12 cellular contexts compared by ENCODE assay signal in genomic region chr17:67716405-67716798, GRCh38. TPM values are rescaled to one million over a fixed set of nuclear protein-coding genes. Genes with fewer than 3 reads are reported as not detected.
DNase-seq lines count a peak whose midpoint lies in the region; ATAC-seq and TF ChIP-seq lines count a peak whose summit lies in the region.
"Had no signal": no experiment of that assay in that cellular context is flagged by ENCODE, and none has a peak within 500 bp of the region (broad histone marks: within the 10 kb centered on the region; RNA-seq: fewer than 3 reads in every experiment).

No MANE protein-coding gene starts in this region.

- peaks cover 3% of the 10 kb centered on the region for H3K27me3 Mint-ChIP-seq in activated CD4-positive, alpha-beta T cell treated with anti-CD3 and anti-CD28 coated beads for 36 hours
- H3K27me3 Mint-ChIP-seq in activated naive CD8-positive, alpha-beta T cell treated with anti-CD3 and anti-CD28 coated beads, Interleukin-2, amount 50 U/mL, for 24 hours: peaks cover 9% of the 10 kb centered on the region

- H3K27me3 ChIP-seq in osteoblast (ENCODE audit: insufficient read depth, low read length) (no peaks in the 10 kb centered on the region), right atrium auricular region (no peaks in the 10 kb centered on the region)

- H3K9me3 ChIP-seq in KOPT-K1 (ENCODE audit: insufficient read depth, low read length, poor library complexity, severe bottlenecking) (no peaks in the 10 kb centered on the region), osteoblast (ENCODE audit: low read depth, low read length) (no peaks in the 10 kb centered on the region), right atrium auricular region (no peaks in the 10 kb centered on the region)

- peaks cover 19% of the 10 kb centered on the region for H3K4me1 Mint-ChIP-seq in activated CD4-positive, alpha-beta T cell treated with anti-CD3 and anti-CD28 coated beads for 36 hours
- peaks cover 30% of the 10 kb centered on the region for H3K4me1 Mint-ChIP-seq in activated naive CD8-positive, alpha-beta T cell treated with anti-CD3 and anti-CD28 coated beads, Interleukin-2, amount 50 U/mL, for 24 hours

- H2AFZ ChIP-seq in osteoblast (ENCODE audit: low read length): peak overlapping the region; percentile 97

- peak overlapping the region; percentile 98 for H3K27ac Mint-ChIP-seq in activated CD4-positive, alpha-beta T cell treated with anti-CD3 and anti-CD28 coated beads for 36 hours
- H3K27ac Mint-ChIP-seq in activated naive CD8-positive, alpha-beta T cell treated with anti-CD3 and anti-CD28 coated beads, Interleukin-2, amount 50 U/mL, for 24 hours: peak overlapping the region; percentile 99

- no peaks in the 10 kb centered on the region for H3K9me3 Mint-ChIP-seq in activated CD4-positive, alpha-beta T cell treated with anti-CD3 and anti-CD28 coated beads for 36 hours (ENCODE audit: low read depth)
- no peaks in the 10 kb centered on the region for H3K9me3 Mint-ChIP-seq in activated naive CD8-positive, alpha-beta T cell treated with anti-CD3 and anti-CD28 coated beads, Interleukin-2, amount 50 U/mL, for 24 hours

- peak overlapping the region; percentile 88 for H3K4me3 Mint-ChIP-seq in activated CD4-positive, alpha-beta T cell treated with anti-CD3 and anti-CD28 coated beads for 36 hours
- H3K4me3 Mint-ChIP-seq in activated naive CD8-positive, alpha-beta T cell treated with anti-CD3 and anti-CD28 coated beads, Interleukin-2, amount 50 U/mL, for 24 hours: peak overlapping the region; percentile 97

- CTCF ChIA-PET in activated CD4-positive, alpha-beta T cell treated with anti-CD3 and anti-CD28 coated beads for 36 hours (lab: Charles Lee): interaction anchor here (1.6 to 1.7 kb wide), 2 partner anchors 343 to 354 kb away, joined by 4 to 6 read pairs; no protein-coding TSS in a partner anchor

- H3K27ac ChIP-seq in KOPT-K1 (ENCODE audit: low read depth, low read length, poor library complexity, severe bottlenecking): peak overlapping the region; percentile 89
- H3K27ac ChIP-seq in osteoblast (ENCODE audit: low read depth, low read length): no peak overlapping the region
- no peak overlapping the region for H3K27ac ChIP-seq in right atrium auricular region

- TF ChIP-seq CTCF in osteoblast (IDR thresholded peaks at IDR 0.05; ENCODE audit: extremely low read depth, low read depth, low read length) (no peak), right atrium auricular region (IDR thresholded peaks at IDR 0.05) (no peak)

- H4K20me1 ChIP-seq in osteoblast (ENCODE audit: insufficient read depth, low read length): peaks cover 3% of the 10 kb centered on the region

- H3K4me2 ChIP-seq in osteoblast (ENCODE audit: insufficient read depth, low read length): no peak overlapping the region

- H3K4me1 ChIP-seq in osteoblast (ENCODE audit: insufficient read depth, low read length): peaks cover 22% of the 10 kb centered on the region
- H3K4me1 ChIP-seq in right atrium auricular region: peaks cover 0 to 20% of the 10 kb centered on the region in 2 donors

- H3K79me2 ChIP-seq in osteoblast (ENCODE audit: insufficient read depth, low read length): peaks cover 30% of the 10 kb centered on the region

- intact Hi-C loops in activated CD4-positive, alpha-beta T cell treated with anti-CD3 and anti-CD28 coated beads for 36 hours (cut with DNase I, micrococcal nuclease): loop anchor here (2.0 to 10.0 kb wide), 6 partner anchors 111 to 796 kb away; partner anchors contain the start of genes BPTF (in 1 of the 2), HELZ (in 1 of the 2), KPNA2 (in 1 of the 2) and PRKAR1A (in 1 of the 2)

- no peak for ATAC-seq in activated CD4-positive, alpha-beta T cell treated with anti-CD3 and anti-CD28 coated beads for 36 hours
- no peak for ATAC-seq in activated naive CD8-positive, alpha-beta T cell treated with anti-CD3 and anti-CD28 coated beads, Interleukin-2, amount 50 U/mL, for 24 hours
- ATAC-seq: left lobe of liver, Right ventricle myocardium inferior had no signal

- POLR2A ChIA-PET in activated CD4-positive, alpha-beta T cell treated with anti-CD3 and anti-CD28 coated beads for 36 hours (lab: Charles Lee): no interaction called here

- no peak for DNase-seq in activated CD4-positive, alpha-beta T cell treated with anti-CD3 and anti-CD28 coated beads for 36 hours
- no peak for DNase-seq in activated CD4-positive, alpha-beta T cell treated with anti-CD3 and anti-CD28 coated beads for 1 hour
- DNase-seq in activated naive CD8-positive, alpha-beta T cell treated with anti-CD3 and anti-CD28 coated beads, Interleukin-2, amount 50 U/mL, for 24 hours: no peak
- no peak for DNase-seq in osteoblast (ENCODE audit: insufficient read length, low spot score, missing footprints)
- DNase-seq in right atrium auricular region (ENCODE audit: low spot score): no peak
- DNase-seq in NCI-H2227 (lab: John Stamatoyannopoulos, UW; ENCODE audit: unreplicated experiment): no peak
- DNase-seq in OCI-M2 (lab: John Stamatoyannopoulos, UW; ENCODE audit: unreplicated experiment): no peak
- DNase-seq: NCI-H1048, NCI-H524 treated with DMSO at 0.1 percent for 48 hours had no signal

- H3K36me3 ChIP-seq in KOPT-K1 (ENCODE audit: insufficient read depth, low read length): peaks cover 23% of the 10 kb centered on the region
- peaks cover 17% of the 10 kb centered on the region for H3K36me3 ChIP-seq in osteoblast (ENCODE audit: insufficient read depth, low read length)
- H3K36me3 ChIP-seq in right atrium auricular region: peaks cover 12% of the 10 kb centered on the region

- H3K36me3 Mint-ChIP-seq in activated CD4-positive, alpha-beta T cell treated with anti-CD3 and anti-CD28 coated beads for 36 hours (ENCODE audit: low read depth): peaks cover 18% of the 10 kb centered on the region
- peaks cover 26% of the 10 kb centered on the region for H3K36me3 Mint-ChIP-seq in activated naive CD8-positive, alpha-beta T cell treated with anti-CD3 and anti-CD28 coated beads, Interleukin-2, amount 50 U/mL, for 24 hours (ENCODE audit: low read depth)

- H3K4me3 ChIP-seq in osteoblast (ENCODE audit: insufficient read depth, low read length) (no peak overlapping the region), right atrium auricular region (no peak overlapping the region)

RNA-seq across cellular contexts. Expression of gene NOL11, which starts 1.3 kb away (rescaled TPM):
- total RNA-seq in activated CD4-positive, alpha-beta T cell treated with anti-CD3 and anti-CD28 coated beads for 36 hours: 10 to 100 TPM; 79.3 to 79.7 TPM
- total RNA-seq in osteoblast (29.0 and 32.1 TPM in 2 replicates), right atrium auricular region (10 to 100 TPM; 18.6 to 18.9 TPM)
